15 cellular contexts compared by ENCODE assay signal in genomic region chr16:74771656-74772315, GRCh38. TPM values are rescaled to one million over a fixed set of nuclear protein-coding genes. Genes with fewer than 3 reads are reported as not detected.
DNase-seq lines count a peak whose midpoint lies in the region; ATAC-seq, FAIRE-seq and TF ChIP-seq lines count a peak whose summit lies in the region.
"Had no signal": no experiment of that assay in that cellular context is flagged by ENCODE, and none has a peak within 500 bp of the region (broad histone marks: within the 10 kb centered on the region; RNA-seq: fewer than 3 reads in every experiment).

No MANE protein-coding gene starts in this region.

- in situ Hi-C loops in K562 (cut with MboI): no loop called here

- no peak for TF ChIP-seq RAD21 in K562 (CRISPR knock-in tag; conservative IDR thresholded peaks at IDR 0.05 in 1 of 2, IDR thresholded peaks at IDR 0.05 in 1 of 2)

- peaks cover 10% of the 10 kb centered on the region; the same call in 1 of the 2 replicates for H4K20me1 ChIP-seq in K562 (replicated peaks; ENCODE audit: control insufficient read depth, insufficient read depth, low read length)

- intact Hi-C loops in K562 (cut with micrococcal nuclease): no loop called here

- ATAC-seq in GM18511 (IDR thresholded peaks at IDR 0.05; ENCODE audit: unreplicated experiment) (peak; percentile 83), GM21381 (IDR thresholded peaks at IDR 0.05; ENCODE audit: unreplicated experiment) (peak; percentile 57), HG03064 (IDR thresholded peaks at IDR 0.05; ENCODE audit: low read depth, unreplicated experiment) (peak; percentile 62), K562 (no peak), gastroesophageal sphincter (no peak)

- no peaks in the 10 kb centered on the region for H3K36me3 ChIP-seq in K562 (ENCODE audit: control insufficient read depth, insufficient read depth, low read length)
- no peaks in the 10 kb centered on the region for H3K36me3 ChIP-seq in gastroesophageal sphincter

- H3K4me3 ChIP-seq in K562 (no peak overlapping the region), gastroesophageal sphincter (no peak overlapping the region)

- H3K4me1 ChIP-seq in K562 (replicated peaks in 1 of 2; ENCODE audit: control insufficient read depth in 2 of 2, insufficient read depth in 2 of 2, low read length in 2 of 2) (peaks cover 0 to 12% of the 10 kb centered on the region in 2 experiments; a peak in 4 of 5 replicates), gastroesophageal sphincter (peaks cover 0 to 13% (median 11%) of the 10 kb centered on the region in 3 donors)

- H3K9me1 ChIP-seq in K562 (ENCODE audit: control insufficient read depth, insufficient read depth, low read length): no peaks in the 10 kb centered on the region

- no peak for DNase-seq in K562 (ENCODE audit: extremely low read depth in 1 of 4, low spot score in 3 of 4)
- DNase-seq in middle frontal gyrus (ENCODE audit: extremely low spot score, low spot score): no peak
- DNase-seq in H4 (ENCODE audit: low spot score): no peak
- no peak for DNase-seq in central memory CD4-positive, alpha-beta T cell
- DNase-seq: activated naive CD4-positive, alpha-beta T cell; H9; small intestine; stimulated activated naive CD4-positive, alpha-beta T cell had no signal

- no peak overlapping the region for H3K4me2 ChIP-seq in K562 (ENCODE audit: insufficient read depth, low read length)

- no peaks in the 10 kb centered on the region for H3K9me3 ChIP-seq in K562 (replicated peaks; ENCODE audit: control insufficient read depth, insufficient read depth, low read depth, low read length)
- no peaks in the 10 kb centered on the region for H3K9me3 ChIP-seq in gastroesophageal sphincter

- WGBS in K562 (ENCODE audit: insufficient coverage, low coverage, missing lambda C conversion rate): 1% methylated on average over 8 of the region's 11 CpGs
- 66 to 85% methylated on average over 3 to 11 of the region's 11 CpGs for WGBS in gastroesophageal sphincter (ENCODE audit: low coverage in 1 of 2), 2 donors

- CTCF ChIA-PET in K562 (lab: Yijun Ruan, JAX; ENCODE audit: low intra/inter-chr PET ratio): no interaction called here

- no TSS peak for BruUV-seq in K562 (replicated peaks; lab: Mats Ljungman, UMichigan)

- TF ChIP-seq EP300 in K562 (IDR thresholded peaks at IDR 0.05; ENCODE audit: low read length) (no peak), gastroesophageal sphincter (IDR thresholded peaks at IDR 0.05) (no peak)

- H3K27ac ChIP-seq in K562 (ENCODE audit: extremely low read depth, low read depth, low read length) (no peak overlapping the region), gastroesophageal sphincter (no peak overlapping the region)
- H3K27ac ChIP-seq: VCaP had no signal

- TF ChIP-seq CTCF in K562 (IDR thresholded peaks at IDR 0.05 in 2 of 3, conservative IDR thresholded peaks at IDR 0.05 in 1 of 3; ENCODE audit: insufficient read depth in 2 of 3, low read depth in 1 of 3, low read length in 3 of 3) (no peak), gastroesophageal sphincter (IDR thresholded peaks at IDR 0.05) (no peak)

- POLR2A ChIA-PET in K562 (lab: Yijun Ruan, JAX): no interaction called here

- no peaks in the 10 kb centered on the region for H3K79me2 ChIP-seq in K562 (ENCODE audit: control insufficient read depth, insufficient read depth, low read length)

- no peak for TF ChIP-seq POLR2A in K562 (conservative IDR thresholded peaks at IDR 0.05)
- no peak for TF ChIP-seq POLR2A in gastroesophageal sphincter (IDR thresholded peaks at IDR 0.05)

- no peak overlapping the region for H2AFZ ChIP-seq in K562 (ENCODE audit: low read depth, low read length)

- peaks cover 37 to 71% of the 10 kb centered on the region in 2 experiments for H3K27me3 ChIP-seq in K562 (ENCODE audit: control insufficient read depth in 2 of 2, insufficient read depth in 2 of 2, low read length in 2 of 2)
- peaks cover 78% of the 10 kb centered on the region for H3K27me3 ChIP-seq in gastroesophageal sphincter

- FAIRE-seq in K562 (lab: Jason Lieb, UNC): no peak
- FAIRE-seq: D721Med, small intestine had no signal

- no peak overlapping the region for H3K9ac ChIP-seq in K562 (ENCODE audit: insufficient read depth in 1 of 2, low read depth in 2 of 2, low read length in 2 of 2)

TF ChIP-seq in K562, 482 proteins besides CTCF, POLR2A, EP300 and RAD21 (continues in another document):
- TF ChIP-seq ZNF609 (CRISPR knock-in tag; IDR thresholded peaks at IDR 0.05; ENCODE audit: borderline replicate concordance) (no peak), ZNF384 (IDR thresholded peaks at IDR 0.05; ENCODE audit: low read depth, low read length) (0 out of 2 replicates have a peak, but pooled peaks have one; percentile 25), FOXO4 (CRISPR knock-in tag; IDR thresholded peaks at IDR 0.05) (no peak), SREBF1 (IDR thresholded peaks at IDR 0.05; ENCODE audit: borderline replicate concordance, low read depth, low read length) (no peak), TRIM28 (IDR thresholded peaks at IDR 0.05) (no peak)

RNA-seq across cellular contexts. Expression of gene FA2H, which starts 2.8 kb away (rescaled TPM):
- total RNA-seq in K562 (2011; cell fraction: chromatin; rRNA removed; ENCODE audit: low replicate concordance): not detected in 2 replicates
- total RNA-seq in K562 (2011; cell fraction: nucleolus; rRNA removed): not detected in 2 replicates
- not detected in 2 replicates for total RNA-seq in K562 (2011; cell fraction: nucleoplasm; rRNA removed)
- not detected in 2 replicates for total RNA-seq in K562 (2014; rRNA removed)
- not detected in 2 replicates for total RNA-seq in K562 (2014; rRNA removed; fragmentation: Illumina TruSeq; extraction: Trizol)
- total RNA-seq in K562 (2015; rRNA removed; fragmentation: Illumina TruSeq; extraction: Trizol): not detected in 2 replicates
- not detected in 2 replicates for total RNA-seq in K562 (2021)
- not detected in 2 replicates for polyA plus RNA-seq in K562 (2011; rRNA removed)
- not detected in 2 replicates for polyA plus RNA-seq in K562 (2011; cell fraction: cytosol; rRNA removed)
- polyA plus RNA-seq in K562 (2011; cell fraction: nucleus; rRNA removed): not detected in 2 replicates
- polyA plus RNA-seq in K562 (2012): not detected in 2 replicates
- polyA plus RNA-seq in K562 (2014; fragmentation: Illumina TruSeq; extraction: Trizol): not detected in 2 replicates
- polyA plus RNA-seq in K562 (2014; fragmentation: Nextera tagmentation; extraction: Ambion mirVana): not detected
- polyA plus RNA-seq in K562 (2014; rRNA removed): not detected in 2 replicates
- polyA minus RNA-seq in K562 (2011; rRNA and poly(A)+ RNA removed): not detected in 2 replicates
- polyA minus RNA-seq in K562 (2011; cell fraction: cytosol; rRNA and poly(A)+ RNA removed): not detected in 2 replicates
- polyA minus RNA-seq in K562 (2011; cell fraction: nucleus; rRNA and poly(A)+ RNA removed): not detected in 2 replicates
- not detected in 2 replicates for total RNA-seq in H4 (2014; rRNA removed; shearing (Covaris generic))
- total RNA-seq in gastroesophageal sphincter: 1 to 10 TPM in 1 of 4 donors, under 1 TPM in 2, not detected in 1; 0.27 to 2.2 (median 0.31) TPM
- total RNA-seq: M059J had no signal

Comparison
In these comparisons a context has a peak if more than half of its experiments do, and no peak if none do; other contexts are left out.
1. ATAC-seq: peak in GM18511 (single experiment), GM21381 (single experiment) and HG03064 (single experiment); none in K562 (single experiment) and gastroesophageal sphincter (single experiment).